11 cellular contexts compared by ENCODE assay signal in the genomic region with DNA sequence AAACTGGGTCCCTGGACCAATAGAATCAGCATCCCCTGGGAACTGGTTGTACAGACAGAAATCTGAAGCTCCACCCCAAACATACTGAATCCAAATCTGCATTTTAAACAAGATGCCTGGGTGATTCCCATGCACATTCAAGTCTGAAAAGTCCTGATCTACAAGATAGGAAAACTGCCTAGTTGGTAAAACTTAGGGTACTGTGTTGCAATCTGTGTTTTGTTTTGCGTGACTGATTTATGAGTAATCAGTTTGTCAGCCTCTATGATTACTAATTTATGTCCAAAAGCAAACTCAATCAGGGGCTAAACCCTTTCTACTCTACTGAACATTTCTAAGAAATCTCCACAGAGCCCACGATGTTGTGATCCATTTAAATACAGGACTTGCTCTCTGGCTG.
DNase-seq lines count a peak whose midpoint lies in the region; ATAC-seq, FAIRE-seq and TF ChIP-seq lines count a peak whose summit lies in the region.
"Had no signal": no experiment of that assay in that cellular context is flagged by ENCODE, and none has a peak within 500 bp of the region (broad histone marks: within the 10 kb centered on the region; RNA-seq: fewer than 3 reads in every experiment).

No MANE protein-coding gene starts in this region.

- H3K4me2 ChIP-seq in mesendoderm (ENCODE audit: low read length): no peak overlapping the region
- H3K4me2 ChIP-seq: GM23338 had no signal

- H3K23ac ChIP-seq in mesendoderm (ENCODE audit: low read length): no peak overlapping the region

- no peaks in the 10 kb centered on the region for H3K36me3 Mint-ChIP-seq in nephron (ENCODE audit: low read depth)
- H3K36me3 Mint-ChIP-seq in T-helper 17 cell (ENCODE audit: low read depth): peaks cover 4% of the 10 kb centered on the region

- no peak for FAIRE-seq in bronchial epithelial cell (lab: Jason Lieb, UNC)

- H3K4me1 Mint-ChIP-seq in nephron (peaks cover 36% of the 10 kb centered on the region), T-helper 17 cell (peaks cover 10% of the 10 kb centered on the region)

- no peak for ATAC-seq in Right ventricle myocardium inferior
- ATAC-seq in T-helper 17 cell: no peak
- ATAC-seq in HG03342 (IDR thresholded peaks at IDR 0.05; ENCODE audit: unreplicated experiment): no peak

- no peak overlapping the region for H2BK15ac ChIP-seq in mesendoderm (replicated peaks; ENCODE audit: low read depth)

- no peak overlapping the region for H3K4me3 ChIP-seq in bronchial epithelial cell (ENCODE audit: low read depth, low read length)
- H3K4me3 ChIP-seq in mesendoderm (ENCODE audit: low read length): no peak overlapping the region
- H3K4me3 ChIP-seq: GM23338, right atrium auricular region had no signal

- no peak overlapping the region for H3K4ac ChIP-seq in mesendoderm (ENCODE audit: low read depth, low read length)

- H3K27ac ChIP-seq in mesendoderm (ENCODE audit: low read depth, low read length): no peak overlapping the region
- H3K27ac ChIP-seq: right atrium auricular region had no signal

- no peak overlapping the region for H4K8ac ChIP-seq in mesendoderm (ENCODE audit: low read depth, low read length)

- H3K18ac ChIP-seq in mesendoderm (ENCODE audit: low read length): no peak overlapping the region

- no peak overlapping the region for H3K9ac ChIP-seq in mesendoderm (ENCODE audit: low read length)

- H3K27me3 ChIP-seq in bronchial epithelial cell (ENCODE audit: control insufficient read depth, insufficient read depth, low read length) (no peaks in the 10 kb centered on the region), mesendoderm (ENCODE audit: insufficient read depth, low read length, poor library complexity) (no peaks in the 10 kb centered on the region)
- H3K27me3 ChIP-seq: right atrium auricular region had no signal

- H3K36me3 ChIP-seq in bronchial epithelial cell (ENCODE audit: control insufficient read depth, insufficient read depth, low read length): no peaks in the 10 kb centered on the region
- H3K36me3 ChIP-seq in mesendoderm (ENCODE audit: control insufficient read depth, insufficient read depth, low read length): no peaks in the 10 kb centered on the region
- H3K36me3 ChIP-seq: right atrium auricular region had no signal

- H3K9me3 Mint-ChIP-seq in nephron: peaks cover 10% of the 10 kb centered on the region
- H3K9me3 Mint-ChIP-seq: GM23338 had no signal

- no peak overlapping the region for H3K4me3 Mint-ChIP-seq in nephron
- H3K4me3 Mint-ChIP-seq in T-helper 17 cell: no peak overlapping the region
- H3K4me3 Mint-ChIP-seq: GM23338 had no signal

- TF ChIP-seq CTCF in bronchial epithelial cell (IDR thresholded peaks at IDR 0.05; ENCODE audit: insufficient read depth, low read length, severe bottlenecking): no peak
- TF ChIP-seq CTCF in nephron (IDR thresholded peaks at IDR 0.05; ENCODE audit: unreplicated experiment in 3 of 3): no peak

- no peak overlapping the region for H4K5ac ChIP-seq in mesendoderm (ENCODE audit: low read length)

- H3K4me1 ChIP-seq in mesendoderm (ENCODE audit: control insufficient read depth, low read depth, low read length): peaks cover 3% of the 10 kb centered on the region

- H2AK5ac ChIP-seq in mesendoderm (ENCODE audit: low read length): no peak overlapping the region

- H2BK5ac ChIP-seq in mesendoderm (ENCODE audit: low read length): no peak overlapping the region

- H3K27ac Mint-ChIP-seq in nephron (peak overlapping the region; percentile 67 to 78 (median 73)), T-helper 17 cell (no peak overlapping the region)
- H3K27ac Mint-ChIP-seq: GM23338 had no signal

- H3K79me1 ChIP-seq in mesendoderm (ENCODE audit: low read length): no peaks in the 10 kb centered on the region

- no peak overlapping the region for H2BK120ac ChIP-seq in mesendoderm (ENCODE audit: low read depth, low read length)

- DNase-seq in ELR (ENCODE audit: low read depth) (peak; percentile 91), NCI-H226 (peak; percentile 49), bronchial epithelial cell (ENCODE audit: low read depth) (peak; percentile 96), Right ventricle myocardium inferior (ENCODE audit: missing footprints) (no peak), T-helper 17 cell (no peak), mesendoderm (no peak)
- DNase-seq: stimulated activated naive CD4-positive, alpha-beta T cell had no signal

- no peak overlapping the region for H3K56ac ChIP-seq in mesendoderm (ENCODE audit: low read length)

- H3K79me2 ChIP-seq in mesendoderm (ENCODE audit: control insufficient read depth, insufficient read depth, low read length): no peaks in the 10 kb centered on the region

- intact Hi-C loops in Right ventricle myocardium inferior (cut with DNase I): loop anchor here (5.0 kb wide), 2 partner anchors 53 to 68 kb away; no protein-coding TSS in a partner anchor

- H3K27me3 Mint-ChIP-seq in nephron (ENCODE audit: low read depth) (peaks cover 5% of the 10 kb centered on the region), T-helper 17 cell (peaks cover 7% of the 10 kb centered on the region)

- WGBS in mesendoderm (ENCODE audit: extremely low coverage, insufficient coverage, low lambda C conversion rate): no CpG with 5 or more reads among the region's 2 CpGs

- no peaks in the 10 kb centered on the region for H3K9me3 ChIP-seq in T-helper 17 cell (ENCODE audit: control insufficient read depth, low read length, poor library complexity, severe bottlenecking)
- H3K9me3 ChIP-seq: right atrium auricular region had no signal

Comparison
In these comparisons a context has a peak if more than half of its experiments do, and no peak if none do; other contexts are left out.
1. DNase-seq: peak in ELR (single experiment), NCI-H226 (single experiment) and bronchial epithelial cell (single experiment); none in Right ventricle myocardium inferior (single experiment), T-helper 17 cell (0 of 3) and mesendoderm (single experiment).